Comparison of ENCODE assay signal across 14 cellular contexts in the genomic region with DNA sequence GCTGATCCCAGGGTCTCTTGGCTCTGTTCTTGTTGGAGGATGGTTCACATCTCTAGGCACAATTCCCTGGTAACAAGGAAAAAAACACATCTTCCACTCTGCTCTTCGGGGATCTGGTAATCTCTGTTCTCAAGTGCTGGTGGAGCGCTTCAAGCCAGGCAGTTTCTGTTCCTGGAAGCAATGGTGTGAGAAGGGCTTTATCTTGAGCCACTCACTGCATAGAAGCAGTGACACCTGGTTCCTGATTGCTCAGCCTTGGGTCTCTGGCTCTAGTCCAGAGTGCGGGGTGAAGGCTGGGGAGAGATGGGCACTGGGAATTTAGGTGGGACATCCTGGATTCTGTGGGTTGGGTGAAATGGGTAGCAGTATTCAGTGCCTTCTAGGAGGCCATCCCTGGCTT. TPM values are rescaled to one million over a fixed set of nuclear protein-coding genes. Genes with fewer than 3 reads are reported as not detected.
DNase-seq lines count a peak whose midpoint lies in the region; ATAC-seq and TF ChIP-seq lines count a peak whose summit lies in the region.
"Had no signal": no experiment of that assay in that cellular context is flagged by ENCODE, and none has a peak within 500 bp of the region (broad histone marks: within the 10 kb centered on the region; RNA-seq: fewer than 3 reads in every experiment).

No MANE protein-coding gene starts in this region.

- DNase-seq in NCI-H226 (no peak), head of caudate nucleus (no peak), dermis blood vessel endothelial cell (no peak), MG63 (no peak)
- DNase-seq: IMR-90; kidney glomerular epithelial cell; NCI-H748 treated with DMSO at 0.1 percent for 48 hours; stimulated activated naive CD8-positive, alpha-beta T cell treated with anti-CD3 and anti-CD28 coated beads, Interleukin-15, Interleukin-2, amounts not matched to agents 100 U/mL and 50 U/mL, for 24 hours had no signal

- peaks cover 97% of the 10 kb centered on the region for H3K79me2 ChIP-seq in OCI-LY3 (ENCODE audit: low read length)

- H3K27me3 ChIP-seq in OCI-LY3 (ENCODE audit: low read depth, low read length), result no peaks in the 10 kb centered on the region
- no peaks in the 10 kb centered on the region for H3K27me3 ChIP-seq in muscle layer of duodenum (ENCODE audit: low read depth, low read length)
- no peaks in the 10 kb centered on the region for H3K27me3 ChIP-seq in MG63

- peak overlapping the region; percentile 26; the same call in 1 of the 2 replicates for H3K4me2 ChIP-seq in OCI-LY3 (ENCODE audit: low read length)

- H4K20me1 ChIP-seq in OCI-LY3 (ENCODE audit: insufficient read depth, low read length), result peaks cover 69% of the 10 kb centered on the region

- H3K36me3 ChIP-seq in OCI-LY3 (replicated peaks; ENCODE audit: low read depth, low read length) (no peaks in the 10 kb centered on the region), muscle layer of duodenum (ENCODE audit: control insufficient read depth in 1 of 2, insufficient read depth in 2 of 2, low read length in 2 of 2) (no peaks in the 10 kb centered on the region), MG63 (no peaks in the 10 kb centered on the region; the same call in none of the 2 replicates)

- TF ChIP-seq CTCF in OCI-LY3 (IDR thresholded peaks at IDR 0.05; ENCODE audit: low read depth, low read length), result no peak

- H2AFZ ChIP-seq in OCI-LY3 (ENCODE audit: low read depth, low read length), result no peak overlapping the region

- H3K4me1 ChIP-seq in OCI-LY3 (ENCODE audit: low read length) (peaks cover 11% of the 10 kb centered on the region), muscle layer of duodenum (ENCODE audit: control insufficient read depth in 1 of 2, insufficient read depth in 2 of 2, low read length in 2 of 2) (peaks cover 18 to 34% of the 10 kb centered on the region in 2 donors)

- H3K9me3 ChIP-seq in OCI-LY3 (ENCODE audit: insufficient read depth, low read length) (no peaks in the 10 kb centered on the region), muscle layer of duodenum (ENCODE audit: control insufficient read depth in 1 of 2, low read length in 2 of 2) (no peaks in the 10 kb centered on the region), MG63 (no peaks in the 10 kb centered on the region)

- ATAC-seq in GM18511 (IDR thresholded peaks at IDR 0.05; ENCODE audit: unreplicated experiment), result peak; percentile 86
- peak; percentile 75 for ATAC-seq in GM21723 (IDR thresholded peaks at IDR 0.05; ENCODE audit: unreplicated experiment)
- ATAC-seq: stimulated activated naive CD8-positive, alpha-beta T cell treated with anti-CD3 and anti-CD28 coated beads, Interleukin-15, Interleukin-2, amounts not matched to agents 100 U/mL and 50 U/mL, for 24 hours had no signal

- no peak overlapping the region for H3K4me3 ChIP-seq in OCI-LY3 (ENCODE audit: low read length)
- H3K4me3 ChIP-seq in muscle layer of duodenum (ENCODE audit: low read depth in 1 of 2, low read length in 2 of 2), result no peak overlapping the region
- H3K4me3 ChIP-seq in MG63, result no peak overlapping the region
- H3K4me3 ChIP-seq: skin epidermis had no signal

- H3K27ac ChIP-seq in OCI-LY3 (ENCODE audit: low read length) (no peak overlapping the region), muscle layer of duodenum (ENCODE audit: low read length) (peak overlapping the region; percentile 43)
- H3K27ac ChIP-seq: epithelial cell of prostate, skin epidermis had no signal

- intact Hi-C loops in head of caudate nucleus (cut with DNase I), result no loop called here

- no peak overlapping the region for H3K9ac ChIP-seq in OCI-LY3 (ENCODE audit: low read length)

RNA-seq across cellular contexts. Expression of gene AKAP1, which starts 14.1 kb away (rescaled TPM):
- 16.0 and 24.5 TPM in 2 replicates for total RNA-seq in dermis blood vessel endothelial cell
- 3.4 and 7.0 TPM in 2 replicates for total RNA-seq in MG63 (2014; rRNA removed; shearing (Covaris generic); ENCODE audit: low replicate concordance)
